29 cellular contexts compared by ENCODE assay signal in genomic region chrX:31633349-31633748, GRCh38.
"Had no signal": no experiment of that assay in that cellular context is flagged by ENCODE, and none has a peak within 500 bp of the region (broad histone marks: within the 10 kb centered on the region; RNA-seq: fewer than 3 reads in every experiment).

No MANE protein-coding gene starts in this region.

- H3K4me1 ChIP-seq: ascending aorta, colonic mucosa had no signal

- ATAC-seq: activated CD4-positive, alpha-beta T cell treated with anti-CD3 and anti-CD28 coated beads for 36 hours; activated CD8-positive, alpha-beta memory T cell treated with anti-CD3 and anti-CD28 coated beads, Interleukin-2, amount 10 ng/mL, durations not matched to agents 7 days and 5 days; activated CD8-positive, alpha-beta T cell treated with anti-CD3 and anti-CD28 coated beads, Interleukin-2, amount 10 ng/mL, durations not matched to agents 7 days and 5 days; activated naive CD4-positive, alpha-beta T cell treated with anti-CD3 and anti-CD28 coated beads, Interleukin-2, amount 50 U/mL, for 72 hours; activated T-cell treated with anti-CD3 and anti-CD28 coated beads, Interleukin-2, amount 50 U/mL, for 72 hours had no signal

- H3K4me3 ChIP-seq: ascending aorta, colonic mucosa had no signal

- DNase-seq: activated CD4-positive, alpha-beta memory T cell treated with anti-CD3 and anti-CD28 coated beads for 36 hours; activated CD4-positive, alpha-beta T cell treated with anti-CD3 and anti-CD28 coated beads for 36 hours; activated CD4-positive, alpha-beta T cell treated with anti-CD3 and anti-CD28 coated beads, Interleukin-2, amount 10 ng/mL, durations not matched to agents 24 days and 14 days; activated CD4-positive, CD25-positive, alpha-beta regulatory T cell; activated CD4-positive, CD25-positive, alpha-beta regulatory T cell treated with anti-CD3 and anti-CD28 coated beads, Interleukin-2, amount 50 U/mL, for 72 hours; activated CD8-positive, alpha-beta memory T cell treated with anti-CD3 and anti-CD28 coated beads, Interleukin-2, amount 10 ng/mL, durations not matched to agents 7 days and 5 days; activated CD8-positive, alpha-beta memory T cell treated with anti-CD3 and anti-CD28 coated beads, Interleukin-2, amount 50 U/mL, for 4 hours; activated CD8-positive, alpha-beta T cell treated with anti-CD3 and anti-CD28 coated beads, Interleukin-2, amount 10 ng/mL, durations not matched to agents 7 days and 5 days; activated gamma-delta T cell; activated naive CD4-positive, alpha-beta T cell; activated naive CD4-positive, alpha-beta T cell treated with anti-CD3 and anti-CD28 coated beads, Interleukin-2, amount 10 ng/mL, durations not matched to agents 7 days and 5 days; activated naive CD8-positive, alpha-beta T cell treated with anti-CD3 and anti-CD28 coated beads, Interleukin-2, amount 10 ng/mL, durations not matched to agents 7 days and 5 days; activated T-cell treated with anti-CD3 and anti-CD28 coated beads for 4 hours; activated T-cell treated with anti-CD3 and anti-CD28 coated beads, Interleukin-2, amount 50 U/mL, for 24 hours; activated T-cell treated with anti-CD3 and anti-CD28 coated beads, Interleukin-2, amount 50 U/mL, for 72 hours; brain microvascular endothelial cell; caudate nucleus; colonic mucosa; effector CD8-positive, alpha-beta T cell; foreskin fibroblast; head of caudate nucleus; T-helper 2 cell had no signal

- FAIRE-seq: bronchial epithelial cell, endometrium, endothelial cell of umbilical vein, frontal cortex had no signal

- H3K9me3 ChIP-seq: ascending aorta, colonic mucosa had no signal

- H3K27ac ChIP-seq: ascending aorta, brain microvascular endothelial cell, colonic mucosa, epithelial cell of prostate had no signal

- H3K27me3 ChIP-seq: ascending aorta, brain microvascular endothelial cell, colonic mucosa had no signal

- H3K36me3 ChIP-seq: ascending aorta, brain microvascular endothelial cell, colonic mucosa had no signal
